In genomic region chr2:10330700-10331032, GRCh38 we compare ENCODE assay signal across 1 cellular context.
TF ChIP-seq lines count a peak whose summit lies in the region.

No MANE protein-coding gene starts in this region.

TF ChIP-seq in HepG2, 621 proteins besides CTCF, POLR2A, EP300 and RAD21 (continued from another document):
- TF ChIP-seq ZFP91 (CRISPR knock-in tag; IDR thresholded peaks at IDR 0.05; ENCODE audit: borderline replicate concordance) (0 out of 2 replicates have a peak, but pooled peaks have one; percentile 0), ZNF335 (CRISPR knock-in tag; IDR thresholded peaks at IDR 0.05) (no peak), ZMYM2 (CRISPR knock-in tag; IDR thresholded peaks at IDR 0.05) (no peak), NCOA5 (CRISPR knock-in tag; IDR thresholded peaks at IDR 0.05) (no peak), ZNF329 (CRISPR knock-in tag; IDR thresholded peaks at IDR 0.05; ENCODE audit: low read depth) (no peak), UBTF (CRISPR knock-in tag; IDR thresholded peaks at IDR 0.05) (0 out of 2 replicates have a peak, but pooled peaks have one; percentile 6), GTF2F1 (IDR thresholded peaks at IDR 0.05; ENCODE audit: low read length) (no peak), FOXO1 (CRISPR knock-in tag; IDR thresholded peaks at IDR 0.05) (no peak), NFE2L2 (IDR thresholded peaks at IDR 0.05; ENCODE audit: low read length) (no peak), ZNF451 (CRISPR knock-in tag; IDR thresholded peaks at IDR 0.05) (peak; percentile 91), ZNF607 (CRISPR knock-in tag; IDR thresholded peaks at IDR 0.05; ENCODE audit: borderline replicate concordance) (0 out of 2 replicates have a peak, but pooled peaks have one; percentile 8), ZNF616 (CRISPR knock-in tag; IDR thresholded peaks at IDR 0.05; ENCODE audit: low read depth) (0 out of 2 replicates have a peak, but pooled peaks have one; percentile 11), SP1 (IDR thresholded peaks at IDR 0.05) (no peak), SP1 (CRISPR knock-in tag; IDR thresholded peaks at IDR 0.05) (peak; percentile 14; the same call in 1 of the 2 replicates), FOXA1 (IDR thresholded peaks at IDR 0.05) (no peak), FOXA1 (CRISPR knock-in tag; IDR thresholded peaks at IDR 0.05) (no peak), TMF1 (CRISPR knock-in tag; IDR thresholded peaks at IDR 0.05; ENCODE audit: low read depth) (0 out of 2 replicates have a peak, but pooled peaks have one; percentile 30), ARID4A (CRISPR knock-in tag; IDR thresholded peaks at IDR 0.05; ENCODE audit: borderline replicate concordance) (peak; percentile 4; the same call in 1 of the 2 replicates)
TF ChIP-seq in HepG2: peak in this region for 10.
